ENCODE assay signal across 8 cellular contexts in genomic region chr13:48078251-48078656, GRCh38. TPM values are rescaled to one million over a fixed set of nuclear protein-coding genes. Genes with fewer than 3 reads are reported as not detected.
DNase-seq lines count a peak whose midpoint lies in the region; ATAC-seq and TF ChIP-seq lines count a peak whose summit lies in the region.

No MANE protein-coding gene starts in this region.

- no peaks in the 10 kb centered on the region for H3K4me1 ChIP-seq in foreskin keratinocyte
- H3K4me1 ChIP-seq in right cardiac atrium (ENCODE audit: control insufficient read depth, insufficient read depth, low read length): no peaks in the 10 kb centered on the region

- H3K9me3 ChIP-seq in AG04450 (ENCODE audit: control insufficient read depth, insufficient read depth, low read length): peaks cover 4% of the 10 kb centered on the region; the same call in 1 of the 2 replicates
- no peaks in the 10 kb centered on the region for H3K9me3 ChIP-seq in right cardiac atrium (ENCODE audit: control insufficient read depth, low read length)

- WGBS in right cardiac atrium: 46% methylated on average over 2 of the region's 2 CpGs

- DNase-seq in AG04450 (ENCODE audit: low read depth, low spot score) (no peak), NOMO-1 treated with dmso at 0.1 percent for 144 hours (lab: John Stamatoyannopoulos, UW; ENCODE audit: unreplicated experiment) (peak; percentile 71), foreskin keratinocyte (peak in 1 of 2 donors; percentile 11), NCI-H1048 (lab: John Stamatoyannopoulos, UW) (no peak), islet precursor cell (no peak), right cardiac atrium (no peak)

- no peak overlapping the region for H3K4me3 ChIP-seq in AG04450 (ENCODE audit: low read depth, low read length)
- H3K4me3 ChIP-seq in right cardiac atrium (ENCODE audit: low read length): no peak overlapping the region

- H3K27ac ChIP-seq in AG04450 (ENCODE audit: low read depth, low read length): no peak overlapping the region
- H3K27ac ChIP-seq in foreskin keratinocyte: no peak overlapping the region
- no peak overlapping the region for H3K27ac ChIP-seq in right cardiac atrium (ENCODE audit: low read length)

- POLR2A ChIA-PET in AG04450 (lab: Yijun Ruan, JAX): no interaction called here

- H3K27me3 ChIP-seq in AG04450 (ENCODE audit: control insufficient read depth, insufficient read depth, low read length) (no peaks in the 10 kb centered on the region), foreskin keratinocyte (no peaks in the 10 kb centered on the region), right cardiac atrium (ENCODE audit: control insufficient read depth, insufficient read depth) (no peaks in the 10 kb centered on the region)

- CTCF ChIA-PET in AG04450 (lab: Charles Lee): interaction anchor here (1.0 to 1.6 kb wide), 4 partner anchors 11 to 40 kb away, joined by 3 to 8 read pairs (median 4); partner anchors contain the start of gene MED4

- ATAC-seq in GM18519 (IDR thresholded peaks at IDR 0.05; ENCODE audit: low FRiP score, unreplicated experiment) (peak; percentile 96), HG02870 (IDR thresholded peaks at IDR 0.05; ENCODE audit: unreplicated experiment) (peak; percentile 96), foreskin keratinocyte (peak; percentile 64), right cardiac atrium (no peak)

- TF ChIP-seq CTCF in AG04450 (IDR thresholded peaks at IDR 0.05; ENCODE audit: low read depth, low read length) (peak; percentile 8; the same call in 1 of the 2 replicates), foreskin keratinocyte (conservative IDR thresholded peaks at IDR 0.05) (peak; percentile 56)

- intact Hi-C loops in right cardiac atrium (cut with DNase I): no loop called here

RNA-seq across cellular contexts. Expression of gene MED4, which starts 16.6 kb away (rescaled TPM):
- 47.2 and 54.1 TPM in 2 replicates for polyA plus RNA-seq in AG04450 (2011; rRNA removed)
- 16.5 and 22.8 TPM in 2 replicates for polyA minus RNA-seq in AG04450 (2011; rRNA and poly(A)+ RNA removed)
- total RNA-seq in foreskin keratinocyte: 35.3 and 37.4 TPM in 2 replicates
- polyA plus RNA-seq in foreskin keratinocyte: 39.1 and 41.7 TPM in 2 replicates
- total RNA-seq in right cardiac atrium: 10 to 100 TPM; 40.2 to 50.0 (median 49.2) TPM
- 56.2 TPM for polyA plus RNA-seq in right cardiac atrium

RNA-seq across cellular contexts. Expression of gene NUDT15, which starts 40.7 kb away (rescaled TPM):
- polyA plus RNA-seq in AG04450 (2011; rRNA removed) (13.9 and 17.1 TPM in 2 replicates), foreskin keratinocyte (38.6 and 52.2 TPM in 2 replicates), right cardiac atrium (13.6 TPM)
- 2.5 and 4.0 TPM in 2 replicates for polyA minus RNA-seq in AG04450 (2011; rRNA and poly(A)+ RNA removed)
- total RNA-seq in foreskin keratinocyte (42.8 and 52.9 TPM in 2 replicates), right cardiac atrium (10 to 100 TPM in 1 of 4 donors, 1 to 10 TPM in 3; 8.0 to 10.6 (median 9.1) TPM)

Comparison
In these comparisons a context has a peak if more than half of its experiments do, and no peak if none do; other contexts are left out.
1. ATAC-seq: peak in GM18519 (single experiment), HG02870 (single experiment) and foreskin keratinocyte (single experiment); none in right cardiac atrium (0 of 2).